In genomic region chr18:73544618-73545017, GRCh38 we compare ENCODE assay signal across 20 cellular contexts.
"Had no signal": no experiment of that assay in that cellular context is flagged by ENCODE, and none has a peak within 500 bp of the region (broad histone marks: within the 10 kb centered on the region; RNA-seq: fewer than 3 reads in every experiment).

No MANE protein-coding gene starts in this region.

- H3K36me3 ChIP-seq: SJSA1 had no signal

- H3K36me3 Mint-ChIP-seq: IgD-negative memory B cell had no signal

- H3K27me3 Mint-ChIP-seq: IgD-negative memory B cell had no signal

- H3K4me3 ChIP-seq: SJSA1, SK-N-MC had no signal

- H3K4me1 Mint-ChIP-seq: IgD-negative memory B cell had no signal

- H3K27me3 ChIP-seq: SJSA1 had no signal

- H3K9me3 ChIP-seq: SJSA1 had no signal

- H3K27ac ChIP-seq: SJSA1, SK-N-MC had no signal

- H3K27ac Mint-ChIP-seq: IgD-negative memory B cell had no signal

- DNase-seq: KBM-7, NCI-H1092, NCI-H1105 treated with DMSO at 0.1 percent for 48 hours, NCI-H1417 treated with DMSO at 0.1 percent for 48 hours, NCI-H187, NCI-H2029, NCI-H2081 treated with DMSO at 0.1 percent for 48 hours, NCI-H2171, NCI-H226, NCI-H446, NCI-H510A, NCI-H524 treated with DMSO at 0.1 percent for 48 hours, NCI-H69, Right ventricle myocardium superior, RPMI8226, SIG-M5 had no signal

- H3K4me3 Mint-ChIP-seq: IgD-negative memory B cell had no signal

- FAIRE-seq: RCC 7860 had no signal
